Comparison of ENCODE assay signal across 12 cellular contexts in genomic region chr5:92944903-92945629, GRCh38.
A peak's percentile ranks its signal among the peaks of the same experiment; 100 is the strongest.
DNase-seq lines count a peak whose midpoint lies in the region; ATAC-seq, FAIRE-seq and TF ChIP-seq lines count a peak whose summit lies in the region.
"Had no signal": no experiment of that assay in that cellular context is flagged by ENCODE, and none has a peak within 500 bp of the region (broad histone marks: within the 10 kb centered on the region; RNA-seq: fewer than 3 reads in every experiment).

No MANE protein-coding gene starts in this region.

- H3K36me3 ChIP-seq in PC-3 (ENCODE audit: low read depth, low read length): 0 out of 2 replicates have a peak, but pooled peaks cover 5% of the 10 kb centered on the region
- H3K36me3 ChIP-seq in osteoblast (ENCODE audit: insufficient read depth, low read length): no peaks in the 10 kb centered on the region

- CTCF ChIA-PET in PC-3 (lab: Charles Lee): interaction anchor here (0.6 kb wide), 1 partner anchor 973 kb away, joined by 7 read pairs; no protein-coding TSS in a partner anchor

- H3K9me2 ChIP-seq in PC-3 (replicated peaks; ENCODE audit: low read length): no peaks in the 10 kb centered on the region

- H3K27ac ChIP-seq in PC-3 (ENCODE audit: low read length) (peak overlapping the region; percentile 98), osteoblast (ENCODE audit: low read depth, low read length) (peak overlapping the region; percentile 14)

- TF ChIP-seq CTCF in D721Med (IDR thresholded peaks at IDR 0.05; ENCODE audit: insufficient read depth, missing control alignments) (no peak), PC-3 (conservative IDR thresholded peaks at IDR 0.05; ENCODE audit: low read depth, low read length) (no peak), osteoblast (IDR thresholded peaks at IDR 0.05; ENCODE audit: extremely low read depth, low read depth, low read length) (no peak)

- H3K27me3 ChIP-seq in PC-3 (ENCODE audit: low read length): no peaks in the 10 kb centered on the region
- H3K27me3 ChIP-seq in osteoblast (ENCODE audit: insufficient read depth, low read length): no peaks in the 10 kb centered on the region

- H3K9ac ChIP-seq in PC-3 (ENCODE audit: low read length): peak overlapping the region; percentile 84

- POLR2A ChIA-PET in PC-3 (lab: Charles Lee; ENCODE audit: unreplicated experiment): no interaction called here

- intact Hi-C loops in PC-3 (cut with micrococcal nuclease): loop anchor here (1.0 to 10.0 kb wide), 4 partner anchors 108 to 640 kb away; partner anchors contain the start of genes NR2F1 and NR2F1-AS1

- peaks cover 10% of the 10 kb centered on the region for H3K9me3 ChIP-seq in PC-3 (ENCODE audit: low read length)
- H3K9me3 ChIP-seq in osteoblast (ENCODE audit: low read depth, low read length): no peaks in the 10 kb centered on the region

- H3K4me2 ChIP-seq in PC-3 (ENCODE audit: low read length) (peak overlapping the region; percentile 75), osteoblast (ENCODE audit: insufficient read depth, low read length) (peak overlapping the region; percentile 67)

- peak; percentile 77 for ATAC-seq in PC-3
- no peak for ATAC-seq in GM21576 (IDR thresholded peaks at IDR 0.05; ENCODE audit: unreplicated experiment)
- ATAC-seq in HG02642 (IDR thresholded peaks at IDR 0.05; ENCODE audit: poor library complexity, unreplicated experiment): no peak
- ATAC-seq: activated CD4-positive, CD25-positive, alpha-beta regulatory T cell treated with anti-CD3 and anti-CD28 coated beads, Interleukin-2, amount 50 U/mL, for 24 hours had no signal

- H3F3A ChIP-seq in PC-3 (ENCODE audit: low read length, unreplicated experiment): peaks cover 9% of the 10 kb centered on the region

- no peaks in the 10 kb centered on the region for H4K20me1 ChIP-seq in PC-3 (ENCODE audit: low read length)
- no peaks in the 10 kb centered on the region for H4K20me1 ChIP-seq in osteoblast (ENCODE audit: insufficient read depth, low read length)

- H3K9me3 Mint-ChIP-seq in T-helper 2 cell treated with Interferon-gamma antibody and Interleukin-4, amounts not matched to agents 5 μg/mL and 100 μg/mL, for 36 hours: peaks cover 2% of the 10 kb centered on the region

- peak; percentile 56 for FAIRE-seq in D721Med (lab: Jason Lieb, UNC)
- FAIRE-seq: keratinocyte had no signal

- H3K4me1 Mint-ChIP-seq in T-helper 2 cell treated with Interferon-gamma antibody and Interleukin-4, amounts not matched to agents 5 μg/mL and 100 μg/mL, for 36 hours (ENCODE audit: low read depth): no peaks in the 10 kb centered on the region

- H3K4me3 ChIP-seq in PC-3 (ENCODE audit: low read length): peak overlapping the region; percentile 27
- no peak overlapping the region for H3K4me3 ChIP-seq in osteoblast (ENCODE audit: insufficient read depth, low read length)

- no peaks in the 10 kb centered on the region for H3K27me3 Mint-ChIP-seq in T-helper 2 cell treated with Interferon-gamma antibody and Interleukin-4, amounts not matched to agents 5 μg/mL and 100 μg/mL, for 36 hours (ENCODE audit: low read depth)

- H3K4me3 Mint-ChIP-seq in T-helper 2 cell treated with Interferon-gamma antibody and Interleukin-4, amounts not matched to agents 5 μg/mL and 100 μg/mL, for 36 hours: no peak overlapping the region

- peak overlapping the region; percentile 24 for H2AFZ ChIP-seq in PC-3 (ENCODE audit: low read length)
- H2AFZ ChIP-seq in osteoblast (ENCODE audit: low read length): peak overlapping the region; percentile 25

- BruUV-seq in PC-3 (replicated peaks; lab: Mats Ljungman, UMichigan): no TSS peak

- H3K27ac Mint-ChIP-seq in T-helper 2 cell treated with Interferon-gamma antibody and Interleukin-4, amounts not matched to agents 5 μg/mL and 100 μg/mL, for 36 hours: no peak overlapping the region

- no peaks in the 10 kb centered on the region for H3K36me3 Mint-ChIP-seq in T-helper 2 cell treated with Interferon-gamma antibody and Interleukin-4, amounts not matched to agents 5 μg/mL and 100 μg/mL, for 36 hours (ENCODE audit: low read depth)

- peaks cover 45% of the 10 kb centered on the region for H3K4me1 ChIP-seq in PC-3 (ENCODE audit: insufficient read depth, low read length)
- peaks cover 14% of the 10 kb centered on the region for H3K4me1 ChIP-seq in osteoblast (ENCODE audit: insufficient read depth, low read length)

- H3K79me2 ChIP-seq in PC-3 (ENCODE audit: low read length): no peaks in the 10 kb centered on the region
- H3K79me2 ChIP-seq in osteoblast (ENCODE audit: insufficient read depth, low read length): no peaks in the 10 kb centered on the region

- DNase-seq in D721Med (ENCODE audit: insufficient read length, low spot score): no peak
- DNase-seq in PC-3: peak; percentile 92
- DNase-seq in fibroblast of gingiva (ENCODE audit: low read depth): peak; percentile 86
- peak; percentile 69 for DNase-seq in osteoblast (ENCODE audit: insufficient read length, low spot score, missing footprints)
- DNase-seq in activated CD4-positive, CD25-positive, alpha-beta regulatory T cell treated with anti-CD3 and anti-CD28 coated beads, Interleukin-2, amount 50 U/mL, for 72 hours: no peak
- no peak for DNase-seq in T-helper 2 cell treated with Interferon-gamma antibody and Interleukin-4, amounts not matched to agents 5 μg/mL and 100 μg/mL, for 36 hours (ENCODE audit: low spot score)
- DNase-seq: activated effector memory CD4-positive, alpha-beta T cell treated with Interleukin-2 at 50 U/mL for 16 hours; effector CD4-positive, alpha-beta T cell had no signal

Comparison
In these comparisons a context has a peak if more than half of its experiments do, and no peak if none do; other contexts are left out.
1. DNase-seq: peak in PC-3 (single experiment), fibroblast of gingiva (single experiment) and osteoblast (single experiment); none in D721Med (single experiment), activated CD4-positive, CD25-positive, alpha-beta regulatory T cell treated with anti-CD3 and anti-CD28 coated beads, Interleukin-2, amount 50 U/mL, for 72 hours (single experiment) and T-helper 2 cell treated with Interferon-gamma antibody and Interleukin-4, amounts not matched to agents 5 μg/mL and 100 μg/mL, for 36 hours (single experiment).